8 cellular contexts compared by ENCODE assay signal in the genomic region with DNA sequence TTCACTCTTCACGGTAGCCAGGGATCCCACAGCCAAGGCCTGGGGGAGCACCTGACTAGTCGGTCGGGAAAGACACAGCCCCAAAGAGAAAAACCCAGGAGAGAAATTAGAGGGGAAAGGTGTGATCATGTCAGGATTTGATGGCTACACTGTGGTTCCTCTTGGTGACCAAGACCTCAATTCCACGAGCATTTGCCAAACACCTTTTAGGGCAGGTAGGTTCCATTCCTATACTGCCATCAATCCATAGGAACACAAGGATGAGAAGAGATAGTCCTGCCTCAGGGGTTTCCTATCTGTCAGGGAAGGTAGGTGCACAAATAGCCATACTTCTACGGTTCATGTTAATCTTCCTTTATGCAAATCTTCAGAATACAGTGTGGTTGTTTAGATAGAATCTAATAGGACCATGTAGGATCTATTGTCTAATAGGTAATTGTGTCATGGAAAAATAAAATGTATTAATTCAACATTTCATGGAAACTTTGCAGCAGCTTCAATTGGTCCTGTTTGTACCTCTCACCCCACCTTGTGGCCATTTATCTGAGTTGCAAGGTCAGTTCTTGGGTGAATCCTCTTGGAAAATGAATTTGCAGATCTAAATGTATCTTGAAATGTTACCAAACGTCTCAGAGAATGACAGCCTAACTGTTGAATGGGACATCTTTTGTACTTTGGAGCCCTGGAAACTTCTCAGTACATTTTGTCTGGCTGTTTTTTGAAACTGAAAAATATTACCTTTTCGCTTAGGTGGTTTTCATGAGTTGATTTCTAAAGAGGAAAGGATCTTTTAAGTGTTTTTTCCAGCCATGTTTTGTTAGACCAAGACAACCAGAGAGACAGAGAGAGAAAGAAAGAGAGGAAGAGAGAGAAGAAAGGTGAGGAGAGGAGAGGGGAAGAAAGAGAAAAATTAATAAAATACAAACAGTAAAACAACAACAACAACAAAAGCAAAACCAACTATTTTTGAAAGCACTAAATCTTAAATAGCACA. TPM values are rescaled to one million over a fixed set of nuclear protein-coding genes. Genes with fewer than 3 reads are reported as not detected.
DNase-seq lines count a peak whose midpoint lies in the region; ATAC-seq and TF ChIP-seq lines count a peak whose summit lies in the region.

No MANE protein-coding gene starts in this region.

- no peak overlapping the region for H3K4me3 Mint-ChIP-seq in activated CD4-positive, alpha-beta T cell treated with anti-CD3 and anti-CD28 coated beads, Interleukin-2, amount 10 ng/mL, durations not matched to agents 24 days and 14 days

- TF ChIP-seq RAD21 in Ishikawa (IDR thresholded peaks at IDR 0.05; ENCODE audit: low read depth) = peak; percentile 98

- H3K36me3 ChIP-seq in fibroblast of lung (ENCODE audit: control insufficient read depth, insufficient read depth, low read length) (no peaks in the 10 kb centered on the region), neuron (ENCODE audit: insufficient read depth, low read length) (no peaks in the 10 kb centered on the region)

- H3K27ac ChIP-seq in fibroblast of lung (ENCODE audit: insufficient read depth, low read length) = no peak overlapping the region

- no peak overlapping the region for H3K4me2 ChIP-seq in fibroblast of lung (ENCODE audit: extremely low read depth, insufficient read depth, low read length)

- H3K4me1 ChIP-seq in fibroblast of lung (ENCODE audit: control insufficient read depth, extremely low read depth, insufficient read depth, low read length) (no peaks in the 10 kb centered on the region), neuron (ENCODE audit: insufficient read depth, low read length) (peaks cover 14% of the 10 kb centered on the region)

- peaks cover 9% of the 10 kb centered on the region for H3K27me3 Mint-ChIP-seq in activated CD4-positive, alpha-beta T cell treated with anti-CD3 and anti-CD28 coated beads, Interleukin-2, amount 10 ng/mL, durations not matched to agents 24 days and 14 days

- no peak for TF ChIP-seq EP300 in Ishikawa (IDR thresholded peaks at IDR 0.05; ENCODE audit: borderline replicate concordance)

- no peak overlapping the region for H3K4me3 ChIP-seq in fibroblast of lung (replicated peaks in 1 of 4; ENCODE audit: control extremely low read depth in 1 of 4, insufficient read depth in 1 of 4, low read depth in 3 of 4, low read length in 4 of 4)
- H3K4me3 ChIP-seq in neuron (ENCODE audit: low read length) = no peak overlapping the region

- H3K27me3 ChIP-seq in fibroblast of lung (ENCODE audit: control insufficient read depth, insufficient read depth, low read length) = no peaks in the 10 kb centered on the region
- H3K27me3 ChIP-seq in neuron (ENCODE audit: insufficient read depth, low read length) = no peaks in the 10 kb centered on the region

- H4K20me1 ChIP-seq in fibroblast of lung (ENCODE audit: control insufficient read depth, extremely low read depth, insufficient read depth, low read length) = no peaks in the 10 kb centered on the region

- H2AFZ ChIP-seq in fibroblast of lung (ENCODE audit: low read length) (no peak overlapping the region), neuron (ENCODE audit: low read depth, low read length) (peak overlapping the region; percentile 9)

- H3K9me3 ChIP-seq in fibroblast of lung (ENCODE audit: control insufficient read depth, insufficient read depth, low read depth, low read length) = no peaks in the 10 kb centered on the region
- H3K9me3 ChIP-seq in neuron (ENCODE audit: low read length) = no peaks in the 10 kb centered on the region

- TF ChIP-seq CTCF in fibroblast of lung (conservative IDR thresholded peaks at IDR 0.05 in 1 of 2, IDR thresholded peaks at IDR 0.05 in 1 of 2; ENCODE audit: low read depth in 1 of 2, low read length in 2 of 2) = peak; percentile 86 to 89

- H3K4me1 Mint-ChIP-seq in activated CD4-positive, alpha-beta T cell treated with anti-CD3 and anti-CD28 coated beads, Interleukin-2, amount 10 ng/mL, durations not matched to agents 24 days and 14 days = no peaks in the 10 kb centered on the region

- intact Hi-C loops in activated CD4-positive, alpha-beta T cell treated with anti-CD3 and anti-CD28 coated beads, Interleukin-2, amount 10 ng/mL, durations not matched to agents 24 days and 14 days (cut with micrococcal nuclease) = loop anchor here (1.0 kb wide), 1 partner anchor 255 kb away; no protein-coding TSS in a partner anchor

- no peaks in the 10 kb centered on the region for H3K36me3 Mint-ChIP-seq in activated CD4-positive, alpha-beta T cell treated with anti-CD3 and anti-CD28 coated beads, Interleukin-2, amount 10 ng/mL, durations not matched to agents 24 days and 14 days (ENCODE audit: low read depth)

- ATAC-seq in HG02798 (IDR thresholded peaks at IDR 0.05; ENCODE audit: poor library complexity, unreplicated experiment) = no peak

- no peak overlapping the region for H3K9ac ChIP-seq in fibroblast of lung (ENCODE audit: insufficient read depth, low read length)

- no peaks in the 10 kb centered on the region for H3K9me3 Mint-ChIP-seq in activated CD4-positive, alpha-beta T cell treated with anti-CD3 and anti-CD28 coated beads, Interleukin-2, amount 10 ng/mL, durations not matched to agents 24 days and 14 days

- H3K79me2 ChIP-seq in fibroblast of lung (ENCODE audit: control insufficient read depth, insufficient read depth, low read length) = no peaks in the 10 kb centered on the region

- DNase-seq in activated CD4-positive, alpha-beta T cell treated with anti-CD3 and anti-CD28 coated beads, Interleukin-2, amount 10 ng/mL, durations not matched to agents 24 days and 14 days = peak; percentile 75
- DNase-seq in activated CD4-positive, alpha-beta T cell treated with anti-CD3 and anti-CD28 coated beads for 1 hour = no peak
- DNase-seq in T-helper 2 cell (peak in 3 of 5 experiments; percentile 3 to 30 (median 18)), fibroblast of lung (ENCODE audit: low read depth in 2 of 2) (peak; percentile 69 to 88), HCEC 1CT (no peak)

- no peak overlapping the region for H3K27ac Mint-ChIP-seq in activated CD4-positive, alpha-beta T cell treated with anti-CD3 and anti-CD28 coated beads, Interleukin-2, amount 10 ng/mL, durations not matched to agents 24 days and 14 days

TF ChIP-seq in Ishikawa, 13 proteins besides CTCF, POLR2A, EP300 and RAD21:
- TF ChIP-seq NFIC (IDR thresholded peaks at IDR 0.05) (no peak), YY1 (IDR thresholded peaks at IDR 0.05; ENCODE audit: low read depth) (no peak), EGR1 (IDR thresholded peaks at IDR 0.05) (no peak), CREB1 (IDR thresholded peaks at IDR 0.05; ENCODE audit: low read depth) (no peak), CEBPB (IDR thresholded peaks at IDR 0.05) (no peak), TEAD4 (IDR thresholded peaks at IDR 0.05) (no peak), FOXM1 (IDR thresholded peaks at IDR 0.05; ENCODE audit: borderline replicate concordance, low read depth) (no peak), ZBTB7A (IDR thresholded peaks at IDR 0.05; ENCODE audit: low read depth) (no peak), TCF12 (IDR thresholded peaks at IDR 0.05; ENCODE audit: low read depth) (no peak), TAF1 (IDR thresholded peaks at IDR 0.05; ENCODE audit: low read depth) (no peak)
- TF ChIP-seq, protein P1, sequence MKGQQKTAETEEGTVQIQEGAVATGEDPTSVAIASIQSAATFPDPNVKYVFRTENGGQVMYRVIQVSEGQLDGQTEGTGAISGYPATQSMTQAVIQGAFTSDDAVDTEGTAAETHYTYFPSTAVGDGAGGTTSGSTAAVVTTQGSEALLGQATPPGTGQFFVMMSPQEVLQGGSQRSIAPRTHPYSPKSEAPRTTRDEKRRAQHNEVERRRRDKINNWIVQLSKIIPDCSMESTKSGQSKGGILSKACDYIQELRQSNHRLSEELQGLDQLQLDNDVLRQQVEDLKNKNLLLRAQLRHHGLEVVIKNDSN (IDR thresholded peaks at IDR 0.05) = no peak
- TF ChIP-seq, protein P2, sequence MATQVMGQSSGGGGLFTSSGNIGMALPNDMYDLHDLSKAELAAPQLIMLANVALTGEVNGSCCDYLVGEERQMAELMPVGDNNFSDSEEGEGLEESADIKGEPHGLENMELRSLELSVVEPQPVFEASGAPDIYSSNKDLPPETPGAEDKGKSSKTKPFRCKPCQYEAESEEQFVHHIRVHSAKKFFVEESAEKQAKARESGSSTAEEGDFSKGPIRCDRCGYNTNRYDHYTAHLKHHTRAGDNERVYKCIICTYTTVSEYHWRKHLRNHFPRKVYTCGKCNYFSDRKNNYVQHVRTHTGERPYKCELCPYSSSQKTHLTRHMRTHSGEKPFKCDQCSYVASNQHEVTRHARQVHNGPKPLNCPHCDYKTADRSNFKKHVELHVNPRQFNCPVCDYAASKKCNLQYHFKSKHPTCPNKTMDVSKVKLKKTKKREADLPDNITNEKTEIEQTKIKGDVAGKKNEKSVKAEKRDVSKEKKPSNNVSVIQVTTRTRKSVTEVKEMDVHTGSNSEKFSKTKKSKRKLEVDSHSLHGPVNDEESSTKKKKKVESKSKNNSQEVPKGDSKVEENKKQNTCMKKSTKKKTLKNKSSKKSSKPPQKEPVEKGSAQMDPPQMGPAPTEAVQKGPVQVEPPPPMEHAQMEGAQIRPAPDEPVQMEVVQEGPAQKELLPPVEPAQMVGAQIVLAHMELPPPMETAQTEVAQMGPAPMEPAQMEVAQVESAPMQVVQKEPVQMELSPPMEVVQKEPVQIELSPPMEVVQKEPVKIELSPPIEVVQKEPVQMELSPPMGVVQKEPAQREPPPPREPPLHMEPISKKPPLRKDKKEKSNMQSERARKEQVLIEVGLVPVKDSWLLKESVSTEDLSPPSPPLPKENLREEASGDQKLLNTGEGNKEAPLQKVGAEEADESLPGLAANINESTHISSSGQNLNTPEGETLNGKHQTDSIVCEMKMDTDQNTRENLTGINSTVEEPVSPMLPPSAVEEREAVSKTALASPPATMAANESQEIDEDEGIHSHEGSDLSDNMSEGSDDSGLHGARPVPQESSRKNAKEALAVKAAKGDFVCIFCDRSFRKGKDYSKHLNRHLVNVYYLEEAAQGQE (IDR thresholded peaks at IDR 0.05; ENCODE audit: low read depth) = no peak
- TF ChIP-seq, protein P3, sequence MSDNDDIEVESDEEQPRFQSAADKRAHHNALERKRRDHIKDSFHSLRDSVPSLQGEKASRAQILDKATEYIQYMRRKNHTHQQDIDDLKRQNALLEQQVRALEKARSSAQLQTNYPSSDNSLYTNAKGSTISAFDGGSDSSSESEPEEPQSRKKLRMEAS (IDR thresholded peaks at IDR 0.05) = no peak

RNA-seq across cellular contexts. Expression of a gene that starts 33.7 kb away (rescaled TPM):
- not detected in 2 replicates for total RNA-seq in activated CD4-positive, alpha-beta T cell treated with anti-CD3 and anti-CD28 coated beads, Interleukin-2, amount 10 ng/mL, durations not matched to agents 24 days and 14 days
- total RNA-seq in fibroblast of lung = not detected in 2 replicates
- not detected in 2 replicates for polyA plus RNA-seq in fibroblast of lung
- polyA plus RNA-seq in fibroblast of lung (2012) = not detected in 2 replicates
- not detected in 2 replicates for polyA minus RNA-seq in fibroblast of lung (ENCODE audit: low replicate concordance)

Comparison
In these comparisons a context has a peak if more than half of its experiments do, and no peak if none do; other contexts are left out.
1. DNase-seq: peak in activated CD4-positive, alpha-beta T cell treated with anti-CD3 and anti-CD28 coated beads, Interleukin-2, amount 10 ng/mL, durations not matched to agents 24 days and 14 days (single experiment), T-helper 2 cell (3 of 5) and fibroblast of lung (2 of 2); none in activated CD4-positive, alpha-beta T cell treated with anti-CD3 and anti-CD28 coated beads for 1 hour (single experiment) and HCEC 1CT (single experiment).